In genomic region chr3:97705739-97706138, GRCh38 we compare ENCODE assay signal across 20 cellular contexts.
"Had no signal": no experiment of that assay in that cellular context is flagged by ENCODE, and none has a peak within 500 bp of the region (broad histone marks: within the 10 kb centered on the region; RNA-seq: fewer than 3 reads in every experiment).

No MANE protein-coding gene starts in this region.

- H3K36me3 ChIP-seq: heart left ventricle, right lobe of liver, tibial artery, upper lobe of left lung, uterus had no signal

- H3K4me1 Mint-ChIP-seq: nephron progenitor cell; stimulated activated effector memory CD8-positive, alpha-beta T cell treated with anti-CD3 and anti-CD28 coated beads, Interleukin-12 subunit alpha, Interleukin-12 subunit beta, amount 100 ng/mL, for 72 hours had no signal

- H3K4me3 ChIP-seq: dorsolateral prefrontal cortex, heart left ventricle, psoas muscle, right lobe of liver, tibial artery, upper lobe of left lung, uterus had no signal

- ATAC-seq: heart left ventricle; left lobe of liver; naive thymus-derived CD4-positive, alpha-beta T cell; psoas muscle; right lobe of liver; stimulated activated effector memory CD8-positive, alpha-beta T cell treated with anti-CD3 and anti-CD28 coated beads, Interleukin-12 subunit alpha, Interleukin-12 subunit beta, amount 100 ng/mL, for 72 hours; stimulated activated naive CD8-positive, alpha-beta T cell treated with anti-CD3 and anti-CD28 coated beads, Interleukin-15, Interleukin-2, amounts not matched to agents 100 U/mL and 50 U/mL, for 24 hours had no signal

- H3K9me3 ChIP-seq: heart left ventricle, psoas muscle, right lobe of liver, tibial artery, upper lobe of left lung, uterus had no signal

- H3K36me3 Mint-ChIP-seq: stimulated activated effector memory CD8-positive, alpha-beta T cell treated with anti-CD3 and anti-CD28 coated beads, Interleukin-12 subunit alpha, Interleukin-12 subunit beta, amount 100 ng/mL, for 72 hours had no signal

- H3K4me1 ChIP-seq: heart left ventricle, parathyroid adenoma, psoas muscle, right lobe of liver, tibial artery, upper lobe of left lung, uterus had no signal

- H3K27ac ChIP-seq: heart left ventricle, parathyroid adenoma, psoas muscle, right lobe of liver, tibial artery, upper lobe of left lung, uterus had no signal

- DNase-seq: effector CD8-positive, alpha-beta T cell; heart left ventricle; hippocampal formation; islet precursor cell; mammary epithelial cell; naive thymus-derived CD4-positive, alpha-beta T cell; nephron progenitor cell; psoas muscle; retina; right lobe of liver; stimulated activated CD4-positive, alpha-beta T cell treated with anti-CD3 and anti-CD28 coated beads, Interleukin-4, amount 100 ng/mL, for 1 hour; stimulated activated CD8-positive, alpha-beta memory T cell treated with anti-CD3 and anti-CD28 coated beads, Interleukin-4, amount 100 ng/mL, for 48 hours; stimulated activated naive CD8-positive, alpha-beta T cell treated with anti-CD3 and anti-CD28 coated beads, Interleukin-15, Interleukin-2, amounts not matched to agents 100 U/mL and 50 U/mL, for 24 hours; tibial artery; upper lobe of left lung; uterus had no signal

- H3K27ac Mint-ChIP-seq: naive thymus-derived CD4-positive, alpha-beta T cell; stimulated activated effector memory CD8-positive, alpha-beta T cell treated with anti-CD3 and anti-CD28 coated beads, Interleukin-12 subunit alpha, Interleukin-12 subunit beta, amount 100 ng/mL, for 72 hours had no signal

- H3K27me3 ChIP-seq: dorsolateral prefrontal cortex, heart left ventricle, right lobe of liver, tibial artery, upper lobe of left lung, uterus had no signal

- H3K4me3 Mint-ChIP-seq: naive thymus-derived CD4-positive, alpha-beta T cell; nephron progenitor cell; stimulated activated effector memory CD8-positive, alpha-beta T cell treated with anti-CD3 and anti-CD28 coated beads, Interleukin-12 subunit alpha, Interleukin-12 subunit beta, amount 100 ng/mL, for 72 hours had no signal
